In the genomic region with DNA sequence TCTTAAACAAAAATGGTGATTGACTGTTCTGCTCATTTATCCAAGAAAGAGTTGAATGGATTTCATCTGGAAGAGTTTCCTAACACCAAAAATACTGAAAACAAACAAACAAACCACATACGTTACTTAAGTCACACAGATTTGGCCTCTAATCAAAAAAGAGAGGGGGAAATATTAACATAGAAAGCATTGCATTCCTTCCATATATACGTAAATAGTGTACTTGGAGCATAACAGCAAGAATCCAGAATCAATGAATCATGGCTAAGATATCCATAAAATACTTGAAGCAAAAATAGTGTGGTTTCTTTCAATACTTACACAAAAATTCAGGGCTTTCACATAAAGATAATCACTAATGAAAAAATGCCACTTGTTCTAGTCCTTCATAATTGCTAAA, we compare ENCODE assay signal across 1 cellular context.
TF ChIP-seq lines count a peak whose summit lies in the region.

No MANE protein-coding gene starts in this region.

TF ChIP-seq in SK-N-SH treated with all-trans-retinoic acid at 6 μM for 48 hours, 23 proteins besides CTCF, POLR2A, EP300 and RAD21 (continued from another document):
- TF ChIP-seq, protein P1, sequence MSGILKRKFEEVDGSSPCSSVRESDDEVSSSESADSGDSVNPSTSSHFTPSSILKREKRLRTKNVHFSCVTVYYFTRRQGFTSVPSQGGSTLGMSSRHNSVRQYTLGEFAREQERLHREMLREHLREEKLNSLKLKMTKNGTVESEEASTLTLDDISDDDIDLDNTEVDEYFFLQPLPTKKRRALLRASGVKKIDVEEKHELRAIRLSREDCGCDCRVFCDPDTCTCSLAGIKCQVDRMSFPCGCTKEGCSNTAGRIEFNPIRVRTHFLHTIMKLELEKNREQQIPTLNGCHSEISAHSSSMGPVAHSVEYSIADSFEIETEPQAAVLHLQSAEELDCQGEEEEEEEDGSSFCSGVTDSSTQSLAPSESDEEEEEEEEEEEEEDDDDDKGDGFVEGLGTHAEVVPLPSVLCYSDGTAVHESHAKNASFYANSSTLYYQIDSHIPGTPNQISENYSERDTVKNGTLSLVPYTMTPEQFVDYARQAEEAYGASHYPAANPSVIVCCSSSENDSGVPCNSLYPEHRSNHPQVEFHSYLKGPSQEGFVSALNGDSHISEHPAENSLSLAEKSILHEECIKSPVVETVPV (CRISPR knock-in tag; IDR thresholded peaks at IDR 0.05): no peak
- TF ChIP-seq ISL1 (CRISPR knock-in tag; IDR thresholded peaks at IDR 0.05) (no peak), ZC3H10 (CRISPR knock-in tag; IDR thresholded peaks at IDR 0.05) (no peak), ZFP30 (CRISPR knock-in tag; IDR thresholded peaks at IDR 0.05) (no peak), ZNF70 (CRISPR knock-in tag; IDR thresholded peaks at IDR 0.05) (no peak), PPARA (CRISPR knock-in tag; IDR thresholded peaks at IDR 0.05; ENCODE audit: borderline replicate concordance) (no peak), ESRRG (CRISPR knock-in tag; IDR thresholded peaks at IDR 0.05) (no peak), GLIS3 (CRISPR knock-in tag; IDR thresholded peaks at IDR 0.05) (no peak), BACH2 (CRISPR knock-in tag; IDR thresholded peaks at IDR 0.05; ENCODE audit: borderline replicate concordance) (no peak), SNAI2 (CRISPR knock-in tag; IDR thresholded peaks at IDR 0.05) (no peak)
- TF ChIP-seq, protein P2, sequence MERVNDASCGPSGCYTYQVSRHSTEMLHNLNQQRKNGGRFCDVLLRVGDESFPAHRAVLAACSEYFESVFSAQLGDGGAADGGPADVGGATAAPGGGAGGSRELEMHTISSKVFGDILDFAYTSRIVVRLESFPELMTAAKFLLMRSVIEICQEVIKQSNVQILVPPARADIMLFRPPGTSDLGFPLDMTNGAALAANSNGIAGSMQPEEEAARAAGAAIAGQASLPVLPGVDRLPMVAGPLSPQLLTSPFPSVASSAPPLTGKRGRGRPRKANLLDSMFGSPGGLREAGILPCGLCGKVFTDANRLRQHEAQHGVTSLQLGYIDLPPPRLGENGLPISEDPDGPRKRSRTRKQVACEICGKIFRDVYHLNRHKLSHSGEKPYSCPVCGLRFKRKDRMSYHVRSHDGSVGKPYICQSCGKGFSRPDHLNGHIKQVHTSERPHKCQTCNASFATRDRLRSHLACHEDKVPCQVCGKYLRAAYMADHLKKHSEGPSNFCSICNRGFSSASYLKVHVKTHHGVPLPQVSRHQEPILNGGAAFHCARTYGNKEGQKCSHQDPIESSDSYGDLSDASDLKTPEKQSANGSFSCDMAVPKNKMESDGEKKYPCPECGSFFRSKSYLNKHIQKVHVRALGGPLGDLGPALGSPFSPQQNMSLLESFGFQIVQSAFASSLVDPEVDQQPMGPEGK (CRISPR knock-in tag; IDR thresholded peaks at IDR 0.05; ENCODE audit: borderline replicate concordance): no peak
